ENCODE assay signal across 17 cellular contexts in genomic region chr18:3254725-3255124, GRCh38. TPM values are rescaled to one million over a fixed set of nuclear protein-coding genes. Genes with fewer than 3 reads are reported as not detected.
DNase-seq lines count a peak whose midpoint lies in the region; ATAC-seq, FAIRE-seq and TF ChIP-seq lines count a peak whose summit lies in the region.
"Had no signal": no experiment of that assay in that cellular context is flagged by ENCODE, and none has a peak within 500 bp of the region (broad histone marks: within the 10 kb centered on the region; RNA-seq: fewer than 3 reads in every experiment).

No MANE protein-coding gene starts in this region.

- H3K4me3 ChIP-seq in K562 (no peak overlapping the region), neutrophil (ENCODE audit: low read depth in 1 of 2, low read length in 1 of 2) (no peak overlapping the region), upper lobe of left lung (no peak overlapping the region)

- CTCF ChIA-PET in CD4-positive, alpha-beta T cell (lab: Charles Lee), result interaction anchor here (2.3 kb wide), 1 partner anchor 9 kb away, joined by 11 read pairs; no protein-coding TSS in a partner anchor
- CTCF ChIA-PET in K562 (lab: Yijun Ruan, JAX; ENCODE audit: low intra/inter-chr PET ratio), result no interaction called here

- no peak overlapping the region for H3K4me2 ChIP-seq in K562 (ENCODE audit: insufficient read depth, low read length)
- H3K4me2 ChIP-seq: KMS-11 had no signal

- H3K27ac Mint-ChIP-seq in CD4-positive, alpha-beta T cell, result peak overlapping the region; percentile 100
- peak overlapping the region; percentile 64; the same call in 1 of the 2 replicates for H3K27ac Mint-ChIP-seq in HFFc6

- in situ Hi-C loops in K562 (cut with MboI), result no loop called here

- peaks cover 93% of the 10 kb centered on the region for H3K36me3 Mint-ChIP-seq in CD4-positive, alpha-beta T cell (ENCODE audit: low read depth)
- H3K36me3 Mint-ChIP-seq in HFFc6 (ENCODE audit: low read depth), result peaks cover 73% of the 10 kb centered on the region

- no peak for ATAC-seq in CD4-positive, alpha-beta T cell (ENCODE audit: poor library complexity)
- no peak for ATAC-seq in K562
- no peak for ATAC-seq in GM18517 (IDR thresholded peaks at IDR 0.05; ENCODE audit: unreplicated experiment)
- no peak for ATAC-seq in upper lobe of left lung (ENCODE audit: low FRiP score in 2 of 2)

- TF ChIP-seq EP300 in K562 (IDR thresholded peaks at IDR 0.05; ENCODE audit: low read length) (no peak), upper lobe of left lung (IDR thresholded peaks at IDR 0.05) (no peak)

- TF ChIP-seq POLR2A in K562 (conservative IDR thresholded peaks at IDR 0.05) (no peak), upper lobe of left lung (IDR thresholded peaks at IDR 0.05) (no peak)

- no peak overlapping the region for H3K9ac ChIP-seq in K562 (ENCODE audit: insufficient read depth in 1 of 2, low read depth in 2 of 2, low read length in 2 of 2)
- H3K9ac ChIP-seq: KMS-11 had no signal

- no peaks in the 10 kb centered on the region for H3K9me3 ChIP-seq in CD4-positive, alpha-beta T cell (ENCODE audit: control insufficient read depth, low read length)
- no peaks in the 10 kb centered on the region for H3K9me3 ChIP-seq in K562 (replicated peaks; ENCODE audit: control insufficient read depth, insufficient read depth, low read depth, low read length)
- no peaks in the 10 kb centered on the region for H3K9me3 ChIP-seq in neutrophil
- no peaks in the 10 kb centered on the region for H3K9me3 ChIP-seq in upper lobe of left lung

- no peaks in the 10 kb centered on the region; the same call in 1 of the 2 replicates for H4K20me1 ChIP-seq in K562 (replicated peaks; ENCODE audit: control insufficient read depth, insufficient read depth, low read length)

- H3K4me1 ChIP-seq in K562 (replicated peaks in 1 of 2; ENCODE audit: control insufficient read depth in 2 of 2, insufficient read depth in 2 of 2, low read length in 2 of 2), result peaks cover 0 to 17% of the 10 kb centered on the region in 2 experiments; a peak in 3 of 5 replicates
- H3K4me1 ChIP-seq in neutrophil (ENCODE audit: control insufficient read depth in 1 of 2, insufficient read depth in 1 of 2, low read depth in 1 of 2, low read length in 1 of 2), result peaks cover 32 to 37% of the 10 kb centered on the region in 2 experiments
- peaks cover 50 to 67% (median 56%) of the 10 kb centered on the region in 4 donors for H3K4me1 ChIP-seq in upper lobe of left lung

- peaks cover 89% of the 10 kb centered on the region for H3K4me1 Mint-ChIP-seq in CD4-positive, alpha-beta T cell (ENCODE audit: low read depth)
- peaks cover 92% of the 10 kb centered on the region for H3K4me1 Mint-ChIP-seq in HFFc6 (ENCODE audit: low read depth)

- no peak overlapping the region for H3K4me3 Mint-ChIP-seq in CD4-positive, alpha-beta T cell
- no peak overlapping the region for H3K4me3 Mint-ChIP-seq in HFFc6

- POLR2A ChIA-PET in CD4-positive, alpha-beta T cell (lab: Charles Lee), result interaction anchor here (1.1 to 1.5 kb wide), 2 partner anchors 9 to 199 kb away, joined by 3 to 8 read pairs; no protein-coding TSS in a partner anchor
- POLR2A ChIA-PET in K562 (lab: Yijun Ruan, JAX), result interaction anchor here (1.0 to 4.1 kb wide), 4 partner anchors 8 to 18 kb away, joined by 4 to 33 read pairs (median 4); partner anchors contain the start of gene MYL12A

- no peak for DNase-seq in CD4-positive, alpha-beta T cell
- DNase-seq in HFFc6 (no peak), K562 (ENCODE audit: extremely low read depth in 1 of 4, low spot score in 3 of 4) (no peak), upper lobe of left lung (no peak), NCI-H82 (lab: John Stamatoyannopoulos, UW) (no peak), OCI-M1 (lab: John Stamatoyannopoulos, UW) (no peak)
- DNase-seq: GDM1; GOT3; NCI-H1436 treated with DMSO at 0.1 percent for 48 hours; NCI-H510A; RPMI8226; stimulated activated CD4-positive, alpha-beta T cell treated with anti-CD3 and anti-CD28 coated beads, Interleukin-4, amount 100 ng/mL, for 24 hours; stimulated activated naive CD4-positive, alpha-beta T cell treated with Interleukin-2 at 50 U/mL for 16 hours; T1000 had no signal

- no peaks in the 10 kb centered on the region for H3K27me3 Mint-ChIP-seq in CD4-positive, alpha-beta T cell
- no peaks in the 10 kb centered on the region for H3K27me3 Mint-ChIP-seq in HFFc6 (ENCODE audit: insufficient read depth)

- BruUV-seq in K562 (replicated peaks; lab: Mats Ljungman, UMichigan), result TSS peak; percentile 4

- H3K9me3 Mint-ChIP-seq in CD4-positive, alpha-beta T cell, result no peaks in the 10 kb centered on the region
- peaks cover 5% of the 10 kb centered on the region; the same call in 1 of the 2 replicates for H3K9me3 Mint-ChIP-seq in HFFc6

- TF ChIP-seq CTCF in CD4-positive, alpha-beta T cell (IDR thresholded peaks at IDR 0.05), result no peak
- no peak for TF ChIP-seq CTCF in HFFc6 (IDR thresholded peaks at IDR 0.05)
- no peak for TF ChIP-seq CTCF in K562 (IDR thresholded peaks at IDR 0.05 in 2 of 3, conservative IDR thresholded peaks at IDR 0.05 in 1 of 3; ENCODE audit: insufficient read depth in 2 of 3, low read depth in 1 of 3, low read length in 3 of 3)
- no peak for TF ChIP-seq CTCF in neutrophil (IDR thresholded peaks at IDR 0.05)
- TF ChIP-seq CTCF in upper lobe of left lung (IDR thresholded peaks at IDR 0.05), result no peak

- 92% methylated on average over 4 of the region's 4 CpGs for WGBS in K562 (ENCODE audit: insufficient coverage, low coverage, missing lambda C conversion rate)
- WGBS in upper lobe of left lung, 2 donors, result 91 to 96% methylated on average over 4 of the region's 4 CpGs

- TF ChIP-seq RAD21 in K562 (CRISPR knock-in tag; conservative IDR thresholded peaks at IDR 0.05 in 1 of 2, IDR thresholded peaks at IDR 0.05 in 1 of 2), result no peak

- no peak for FAIRE-seq in K562 (lab: Jason Lieb, UNC)

- peak overlapping the region; percentile 11 for H3K27ac ChIP-seq in CD4-positive, alpha-beta T cell (ENCODE audit: low read depth, low read length)
- H3K27ac ChIP-seq in K562 (ENCODE audit: extremely low read depth, low read depth, low read length) (no peak overlapping the region), neutrophil (peak overlapping the region; percentile 56), upper lobe of left lung (peak overlapping the region in 1 of 4 donors; percentile 12)
- H3K27ac ChIP-seq: KMS-11 had no signal

- peaks cover 84% of the 10 kb centered on the region for H3K36me3 ChIP-seq in K562 (ENCODE audit: control insufficient read depth, insufficient read depth, low read length)
- H3K36me3 ChIP-seq in neutrophil, result peaks cover 69% of the 10 kb centered on the region
- H3K36me3 ChIP-seq in upper lobe of left lung, result peaks cover 25 to 74% (median 42%) of the 10 kb centered on the region in 4 donors

- no peaks in the 10 kb centered on the region for H3K9me1 ChIP-seq in K562 (ENCODE audit: control insufficient read depth, insufficient read depth, low read length)

- H2AFZ ChIP-seq in K562 (ENCODE audit: low read depth, low read length), result no peak overlapping the region

- intact Hi-C loops in CD4-positive, alpha-beta T cell (cut with DNase I, micrococcal nuclease), result loop anchor here in 1 of 2 experiments (10.0 kb wide), 1 partner anchor 600 kb away; the partner anchor contains the start of gene SMCHD1
- intact Hi-C loops in K562 (cut with micrococcal nuclease), result no loop called here

- peaks cover 44% of the 10 kb centered on the region for H3K79me2 ChIP-seq in K562 (ENCODE audit: control insufficient read depth, insufficient read depth, low read length)

- H3K27me3 ChIP-seq in CD4-positive, alpha-beta T cell (ENCODE audit: control insufficient read depth, insufficient read depth, low read length), result no peaks in the 10 kb centered on the region
- H3K27me3 ChIP-seq in K562 (ENCODE audit: control insufficient read depth in 2 of 2, insufficient read depth in 2 of 2, low read length in 2 of 2) (no peaks in the 10 kb centered on the region), neutrophil (no peaks in the 10 kb centered on the region), upper lobe of left lung (no peaks in the 10 kb centered on the region)

RNA-seq across cellular contexts. Expression of gene MYL12A, which starts 7.1 kb away (rescaled TPM):
- total RNA-seq in CD4-positive, alpha-beta T cell, result 100 to 1,000 TPM; 188 to 190 TPM
- total RNA-seq in HFFc6 (2021; fragmentation: NEBNext Ultra II Directional; extraction: Animal tissue kit (Norgen Biotek cat#: 25700)), result 100 to 1,000 TPM; 425 to 713 (median 651) TPM
- total RNA-seq in K562 (2011; cell fraction: chromatin; rRNA removed; ENCODE audit: low replicate concordance), result 123 and 212 TPM in 2 replicates
- total RNA-seq in K562 (2011; cell fraction: nucleolus; rRNA removed), result 138 and 168 TPM in 2 replicates
- total RNA-seq in K562 (2011; cell fraction: nucleoplasm; rRNA removed), result 206 and 258 TPM in 2 replicates
- 426 and 468 TPM in 2 replicates for total RNA-seq in K562 (2014; rRNA removed)
- total RNA-seq in K562 (2014; rRNA removed; fragmentation: Illumina TruSeq; extraction: Trizol), result 562 and 622 TPM in 2 replicates
- total RNA-seq in K562 (2015; rRNA removed; fragmentation: Illumina TruSeq; extraction: Trizol), result 508 and 559 TPM in 2 replicates
- total RNA-seq in K562 (2021), result 308 TPM in 2 replicates
- 714 and 790 TPM in 2 replicates for polyA plus RNA-seq in K562 (2011; rRNA removed)
- 163 and 438 TPM in 2 replicates for polyA plus RNA-seq in K562 (2011; cell fraction: cytosol; rRNA removed)
- polyA plus RNA-seq in K562 (2011; cell fraction: nucleus; rRNA removed), result 127 and 293 TPM in 2 replicates
- polyA plus RNA-seq in K562 (2012), result 525 and 687 TPM in 2 replicates
- 471 and 510 TPM in 2 replicates for polyA plus RNA-seq in K562 (2014; fragmentation: Illumina TruSeq; extraction: Trizol)
- polyA plus RNA-seq in K562 (2014; fragmentation: Nextera tagmentation; extraction: Ambion mirVana), result 1,000 to 10,000 TPM in 1 of 2 experiments, 100 to 1,000 TPM in 1; 837 to 1,031 TPM
- 365 and 466 TPM in 2 replicates for polyA plus RNA-seq in K562 (2014; rRNA removed)
- 571 and 811 TPM in 2 replicates for polyA minus RNA-seq in K562 (2011; rRNA and poly(A)+ RNA removed)
- 177 and 220 TPM in 2 replicates for polyA minus RNA-seq in K562 (2011; cell fraction: cytosol; rRNA and poly(A)+ RNA removed)
- polyA minus RNA-seq in K562 (2011; cell fraction: nucleus; rRNA and poly(A)+ RNA removed), result 135 and 263 TPM in 2 replicates
- total RNA-seq in upper lobe of left lung, result 100 to 1,000 TPM; 184 to 702 (median 558) TPM

RNA-seq across cellular contexts. Expression of gene MYL12B, which starts 7.2 kb away (rescaled TPM):
- 100 to 1,000 TPM; 128 to 133 TPM for total RNA-seq in CD4-positive, alpha-beta T cell
- total RNA-seq in HFFc6 (2021; fragmentation: NEBNext Ultra II Directional; extraction: Animal tissue kit (Norgen Biotek cat#: 25700)), result 100 to 1,000 TPM; 590 to 686 (median 637) TPM
- total RNA-seq in K562 (2011; cell fraction: chromatin; rRNA removed; ENCODE audit: low replicate concordance), result 18.4 and 30.7 TPM in 2 replicates
- 35.7 and 36.0 TPM in 2 replicates for total RNA-seq in K562 (2011; cell fraction: nucleolus; rRNA removed)
- 40.3 and 46.9 TPM in 2 replicates for total RNA-seq in K562 (2011; cell fraction: nucleoplasm; rRNA removed)
- total RNA-seq in K562 (2014; rRNA removed), result 220 and 238 TPM in 2 replicates
- total RNA-seq in K562 (2014; rRNA removed; fragmentation: Illumina TruSeq; extraction: Trizol), result 478 and 512 TPM in 2 replicates
- total RNA-seq in K562 (2015; rRNA removed; fragmentation: Illumina TruSeq; extraction: Trizol), result 357 and 396 TPM in 2 replicates
- 242 and 256 TPM in 2 replicates for total RNA-seq in K562 (2021)
- polyA plus RNA-seq in K562 (2011; rRNA removed), result 531 and 554 TPM in 2 replicates
- 196 and 355 TPM in 2 replicates for polyA plus RNA-seq in K562 (2011; cell fraction: cytosol; rRNA removed)
- polyA plus RNA-seq in K562 (2011; cell fraction: nucleus; rRNA removed), result 72.1 and 160 TPM in 2 replicates
- 338 and 426 TPM in 2 replicates for polyA plus RNA-seq in K562 (2012)
- polyA plus RNA-seq in K562 (2014; fragmentation: Illumina TruSeq; extraction: Trizol), result 451 and 463 TPM in 2 replicates
- polyA plus RNA-seq in K562 (2014; fragmentation: Nextera tagmentation; extraction: Ambion mirVana), result 100 to 1,000 TPM; 913 to 995 TPM
- polyA plus RNA-seq in K562 (2014; rRNA removed), result 270 and 274 TPM in 2 replicates
- polyA minus RNA-seq in K562 (2011; rRNA and poly(A)+ RNA removed), result 343 and 432 TPM in 2 replicates
- polyA minus RNA-seq in K562 (2011; cell fraction: cytosol; rRNA and poly(A)+ RNA removed), result 128 and 163 TPM in 2 replicates
- polyA minus RNA-seq in K562 (2011; cell fraction: nucleus; rRNA and poly(A)+ RNA removed), result 25.4 and 59.0 TPM in 2 replicates
- 100 to 1,000 TPM in 5 of 6 donors, 10 to 100 TPM in 1; 93.2 to 451 (median 361) TPM for total RNA-seq in upper lobe of left lung

RNA-seq across cellular contexts. Expression of gene MYOM1, which starts 35.0 kb away (rescaled TPM):
- 1 to 10 TPM in 1 of 2 experiments, under 1 TPM in 1; 0.74 to 1.5 TPM for total RNA-seq in CD4-positive, alpha-beta T cell
- total RNA-seq in HFFc6 (2021; fragmentation: NEBNext Ultra II Directional; extraction: Animal tissue kit (Norgen Biotek cat#: 25700)), result under 1 TPM in 4 of 6 experiments, not detected in 2; 0.03 to 0.14 (median 0.06) TPM
- total RNA-seq in K562 (2011; cell fraction: chromatin; rRNA removed; ENCODE audit: low replicate concordance), result 0.44 and 1.2 TPM in 2 replicates
- 0.17 and 0.26 TPM in 2 replicates for total RNA-seq in K562 (2011; cell fraction: nucleolus; rRNA removed)
- 0.15 and 0.29 TPM in 2 replicates for total RNA-seq in K562 (2011; cell fraction: nucleoplasm; rRNA removed)
- total RNA-seq in K562 (2014; rRNA removed) (0.41 and 0.59 TPM in 2 replicates), K562 (2014; rRNA removed; fragmentation: Illumina TruSeq; extraction: Trizol) (0.22 and 0.29 TPM in 2 replicates), K562 (2015; rRNA removed; fragmentation: Illumina TruSeq; extraction: Trizol) (0.47 and 0.64 TPM in 2 replicates), K562 (2021) (0.29 and 0.35 TPM in 2 replicates), upper lobe of left lung (10 to 100 TPM in 1 of 6 donors, 1 to 10 TPM in 4, under 1 TPM in 1; 0.76 to 11.2 (median 2.2) TPM)
- polyA plus RNA-seq in K562 (2011; rRNA removed) (0.06 and 0.16 TPM in 2 replicates), K562 (2014; fragmentation: Illumina TruSeq; extraction: Trizol) (0.25 and 0.71 TPM in 2 replicates), K562 (2014; fragmentation: Nextera tagmentation; extraction: Ambion mirVana) (under 1 TPM; 0.01 to 0.03 TPM), K562 (2014; rRNA removed) (0.32 and 0.62 TPM in 2 replicates)
- polyA plus RNA-seq in K562 (2011; cell fraction: cytosol; rRNA removed), result 0.06 and 0.15 TPM in 2 replicates
- polyA plus RNA-seq in K562 (2011; cell fraction: nucleus; rRNA removed), result 0.26 and 0.32 TPM in 2 replicates
- polyA plus RNA-seq in K562 (2012), result 0.44 and 1.8 TPM in 2 replicates
- 0.25 and 0.30 TPM in 2 replicates for polyA minus RNA-seq in K562 (2011; rRNA and poly(A)+ RNA removed)
- polyA minus RNA-seq in K562 (2011; cell fraction: cytosol; rRNA and poly(A)+ RNA removed), result 0.18 and 0.19 TPM in 2 replicates
- 0.13 and 0.33 TPM in 2 replicates for polyA minus RNA-seq in K562 (2011; cell fraction: nucleus; rRNA and poly(A)+ RNA removed)
